In the genomic region with DNA sequence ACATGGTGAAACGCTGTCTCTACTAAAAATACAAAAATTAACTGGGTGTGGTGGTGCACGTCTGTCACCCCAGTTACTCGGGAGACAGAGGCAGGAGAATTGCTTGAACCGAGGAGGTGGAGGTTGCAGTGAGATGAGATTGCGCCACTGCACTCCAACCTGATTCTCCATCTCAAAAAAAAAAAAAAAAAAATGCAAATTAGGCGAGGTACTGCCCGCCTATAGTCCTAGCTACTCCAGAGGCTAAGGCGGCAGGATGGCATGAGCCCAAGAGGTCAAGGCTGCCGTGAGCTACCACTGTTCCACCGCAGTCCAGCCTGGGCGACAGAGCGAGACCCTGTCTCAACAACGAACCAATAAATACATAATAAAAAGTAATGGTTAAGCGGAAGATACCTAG, we compare ENCODE assay signal across 7 cellular contexts. TPM values are rescaled to one million over a fixed set of nuclear protein-coding genes. Genes with fewer than 3 reads are reported as not detected.
DNase-seq lines count a peak whose midpoint lies in the region; ATAC-seq, FAIRE-seq and TF ChIP-seq lines count a peak whose summit lies in the region.

No MANE protein-coding gene starts in this region.

- peaks cover 2 to 11% (median 6%) of the 10 kb centered on the region in 4 experiments; a peak in 6 of 7 replicates for H3K4me1 ChIP-seq in H1 (replicated peaks in 1 of 4; ENCODE audit: control insufficient read depth in 3 of 4, insufficient read depth in 4 of 4, low read length in 3 of 4)
- H3K4me1 ChIP-seq in pancreas, result peaks cover 24 to 41% (median 32%) of the 10 kb centered on the region in 3 donors

- no peak for TF ChIP-seq POLR2A in H1 (IDR thresholded peaks at IDR 0.05; ENCODE audit: control extremely low read depth in 1 of 2, low read depth in 2 of 2, low read length in 2 of 2)

- H3K4me3 ChIP-seq in GM12865 (ENCODE audit: low read depth, low read length) (peak overlapping the region; percentile 59), H1 (ENCODE audit: extremely low read depth in 1 of 4, insufficient read depth in 2 of 4, low read depth in 3 of 4, low read length in 4 of 4) (peak overlapping the region in 3 of 4 experiments; percentile 67 to 97 (median 90); a peak in 4 of 8 replicates), pancreas (peak overlapping the region in 3 of 4 donors; percentile 82 to 100 (median 97))

- peaks cover 34 to 45% of the 10 kb centered on the region in 2 experiments for H3K79me2 ChIP-seq in H1 (ENCODE audit: control insufficient read depth in 1 of 2, insufficient read depth in 2 of 2, low read length in 2 of 2)

- H3K56ac ChIP-seq in H1 (replicated peaks; ENCODE audit: insufficient read length, low read depth, low read length), result no peak overlapping the region

- no peak overlapping the region for H2BK120ac ChIP-seq in H1 (replicated peaks; ENCODE audit: low read depth, low read length)

- H2BK12ac ChIP-seq in H1 (ENCODE audit: low read depth, low read length), result no peak overlapping the region

- H3K4me2 ChIP-seq in H1 (ENCODE audit: insufficient read depth in 1 of 2, low read depth in 2 of 2, low read length in 2 of 2), result peak overlapping the region; percentile 65 to 88

- H2AFZ ChIP-seq in H1 (ENCODE audit: low read length), result no peak overlapping the region

- no peak overlapping the region for H4K5ac ChIP-seq in H1 (ENCODE audit: insufficient read length, low read depth, low read length)

- WGBS in H1 (ENCODE audit: extremely low coverage in 1 of 2, insufficient coverage in 1 of 2, insufficient read length in 1 of 2, insufficient replicate concordance in 2 of 2, low coverage in 1 of 2, low lambda C conversion rate in 2 of 2, missing lambda C conversion rate in 1 of 2), 2 experiments, result 74% methylated on average over 13 of the region's 14 CpGs; no CpG with 5 or more reads in 1 of the 2 experiments
- WGBS in pancreas, 2 donors, result 24 to 25% methylated on average over 14 of the region's 14 CpGs

- TF ChIP-seq EP300 in H1 (IDR thresholded peaks at IDR 0.05; ENCODE audit: borderline replicate concordance in 1 of 2, low read depth in 2 of 2, low read length in 2 of 2), result no peak

- H2BK20ac ChIP-seq in H1 (ENCODE audit: low read length), result no peak overlapping the region

- H3K27me3 ChIP-seq in H1 (replicated peaks in 1 of 4; ENCODE audit: control insufficient read depth in 3 of 4, extremely low read depth in 1 of 4, insufficient read depth in 3 of 4, low read length in 3 of 4), result no peaks in the 10 kb centered on the region
- H3K27me3 ChIP-seq in pancreas, result no peaks in the 10 kb centered on the region

- TF ChIP-seq CTCF in GM12865 (IDR thresholded peaks at IDR 0.05; ENCODE audit: insufficient read depth, low read depth, low read length, missing control alignments), result no peak
- no peak for TF ChIP-seq CTCF in H1 (IDR thresholded peaks at IDR 0.05; ENCODE audit: control extremely low read depth in 1 of 3, insufficient read depth in 1 of 3, low read depth in 1 of 3, low read length in 3 of 3)
- no peak for TF ChIP-seq CTCF in pancreas (IDR thresholded peaks at IDR 0.05)

- ATAC-seq in pancreas (peak; percentile 9 to 28 (median 18)), sciatic nerve (no peak)

- H3K27ac ChIP-seq in H1 (ENCODE audit: low read depth, low read length) (no peak overlapping the region), pancreas (peak overlapping the region in 3 of 4 donors; percentile 87 to 92 (median 91))

- no peaks in the 10 kb centered on the region for H3K79me1 ChIP-seq in H1 (ENCODE audit: low read depth, low read length)

- no peak overlapping the region for H2AK5ac ChIP-seq in H1 (ENCODE audit: low read depth, low read length)

- TF ChIP-seq RAD21 in H1 (IDR thresholded peaks at IDR 0.05 in 1 of 2, conservative IDR thresholded peaks at IDR 0.05 in 1 of 2; ENCODE audit: low read depth in 2 of 2, low read length in 2 of 2), result no peak

- H4K20me1 ChIP-seq in H1 (replicated peaks in 1 of 2; ENCODE audit: control insufficient read depth in 1 of 2, insufficient read depth in 2 of 2, low read length in 2 of 2), result peaks cover 5 to 9% of the 10 kb centered on the region in 2 experiments

- H3K23me2 ChIP-seq in H1 (ENCODE audit: low read depth, low read length), result peaks cover 1% of the 10 kb centered on the region; the same call in 1 of the 2 replicates

- H3K4ac ChIP-seq in H1 (replicated peaks; ENCODE audit: insufficient read length, low read depth, low read length), result no peak overlapping the region

- no peak overlapping the region for H2BK5ac ChIP-seq in H1 (ENCODE audit: low read depth, low read length)

- 0 out of 2 replicates have a peak overlapping the region, but pooled peaks have one; percentile 40 for H3K18ac ChIP-seq in H1 (ENCODE audit: extremely low read depth, low read length)

- peak overlapping the region; percentile 70 for H4K91ac ChIP-seq in H1 (replicated peaks; ENCODE audit: insufficient read length, low read length)

- peak; percentile 54 for DNase-seq in GM12865 (ENCODE audit: low read depth)
- peak; percentile 14 for DNase-seq in NCI-H774 (lab: John Stamatoyannopoulos, UW)
- no peak for DNase-seq in H1 (ENCODE audit: low read depth in 1 of 2, low spot score in 2 of 2)
- DNase-seq in pancreas, result peak in 3 of 6 donors; percentile 30 to 38 (median 33)
- DNase-seq in NCI-H1092 treated with DMSO at 0.1 percent for 48 hours (lab: John Stamatoyannopoulos, UW), result no peak
- DNase-seq in activated effector memory CD4-positive, alpha-beta T cell treated with anti-CD3 and anti-CD28 coated beads, Interleukin-2, amount 50 U/mL, for 16 hours, result no peak
- DNase-seq in sciatic nerve (ENCODE audit: low spot score), result no peak

- no peak overlapping the region for H3K14ac ChIP-seq in H1 (ENCODE audit: insufficient read length)

- FAIRE-seq in H1 (lab: Jason Lieb, UNC) (no peak), pancreas (lab: Jason Lieb, UNC) (no peak)

- CTCF ChIA-PET in H1 (lab: Charles Lee; ENCODE audit: partially characterized antibody), result interaction anchor here (0.6 to 3.0 kb wide), 4 partner anchors 8 to 358 kb away, joined by 3 to 10 read pairs (median 4); no protein-coding TSS in a partner anchor

- H2BK15ac ChIP-seq in H1 (ENCODE audit: low read length), result no peak overlapping the region

- intact Hi-C loops in pancreas (cut with DNase I) (loop anchor here in 1 of 3 donors (10.0 kb wide), 1 partner anchor 108 kb away; no protein-coding TSS in a partner anchor), sciatic nerve (cut with DNase I) (no loop called here)

- H3K9ac ChIP-seq in H1 (replicated peaks in 1 of 4; ENCODE audit: extremely low read depth in 1 of 4, low read depth in 3 of 4, low read length in 3 of 4), result no peak overlapping the region

- no peak overlapping the region; the same call in 1 of the 2 replicates for H4K8ac ChIP-seq in H1 (ENCODE audit: extremely low read depth, insufficient read depth, low read length)

- peaks cover 0 to 9% (median 0%) of the 10 kb centered on the region in 4 experiments; a peak in 3 of 8 replicates for H3K36me3 ChIP-seq in H1 (ENCODE audit: control insufficient read depth in 2 of 4, insufficient read depth in 4 of 4, low read length in 3 of 4)
- H3K36me3 ChIP-seq in pancreas, result no peaks in the 10 kb centered on the region

- H3K23ac ChIP-seq in H1 (ENCODE audit: insufficient read length), result no peak overlapping the region

- H3K9me3 ChIP-seq in H1 (ENCODE audit: insufficient read depth in 2 of 2, low read depth in 1 of 2, low read length in 1 of 2) (no peaks in the 10 kb centered on the region), pancreas (no peaks in the 10 kb centered on the region)

- POLR2A ChIA-PET in H1 (lab: Charles Lee; ENCODE audit: partially characterized antibody), result interaction anchor here (1.1 to 8.2 kb wide), 10 partner anchors 8 to 280 kb away, joined by 3 to 65 read pairs (median 15); partner anchors contain the start of gene LIMK1

TF ChIP-seq in H1, 55 proteins besides CTCF, POLR2A, EP300 and RAD21:
- TF ChIP-seq SIX5 (IDR thresholded peaks at IDR 0.05; ENCODE audit: low read depth, low read length), result no peak
- TF ChIP-seq CEBPB (IDR thresholded peaks at IDR 0.05; ENCODE audit: low read depth, low read length), result peak; percentile 41; the same call in 1 of the 2 replicates

RNA-seq across cellular contexts. Expression of gene EIF4H, which starts 1.1 kb away (rescaled TPM):
- total RNA-seq in H1 (2021; fragmentation: NEBNext Ultra II Directional; extraction: Animal tissue kit (Norgen Biotek cat#: 25700)), result 359 and 382 TPM in 2 replicates
- polyA plus RNA-seq in H1 (2011; rRNA removed) (323 and 414 TPM in 2 replicates), pancreas (100 to 1,000 TPM in 1 of 2 donors, 10 to 100 TPM in 1; 73.0 to 107 TPM)
- 380 TPM for polyA plus RNA-seq in H1 (2011; cell fraction: cytosol; rRNA removed)
- 274 TPM for polyA plus RNA-seq in H1 (2011; cell fraction: nucleus; rRNA removed)
- polyA plus RNA-seq in H1 (2012, experiment 1 of 2), result 322 to 343 TPM (median 323 TPM) in 4 replicates
- polyA plus RNA-seq in H1 (2012, experiment 2 of 2), result 162 TPM
- polyA plus RNA-seq in H1 (2013, experiment 1 of 2), result 194 TPM
- polyA plus RNA-seq in H1 (2013, experiment 2 of 2), result 197 TPM
- 210 and 212 TPM in 2 replicates for polyA minus RNA-seq in H1 (2011; rRNA and poly(A)+ RNA removed)
- 180 TPM for polyA minus RNA-seq in H1 (2011; cell fraction: cytosol; rRNA and poly(A)+ RNA removed)
- 113 TPM for polyA minus RNA-seq in H1 (2011; cell fraction: nucleus; rRNA and poly(A)+ RNA removed)
- total RNA-seq in pancreas (100 to 1,000 TPM; 128 to 195 (median 135) TPM), sciatic nerve (213 TPM)

RNA-seq across cellular contexts. Expression of gene LAT2, which starts 36.7 kb away (rescaled TPM):
- 0.19 and 0.63 TPM in 2 replicates for total RNA-seq in H1 (2021; fragmentation: NEBNext Ultra II Directional; extraction: Animal tissue kit (Norgen Biotek cat#: 25700))
- polyA plus RNA-seq in H1 (2011; rRNA removed) (0.20 and 0.23 TPM in 2 replicates), pancreas (10 to 100 TPM in 1 of 2 donors, 1 to 10 TPM in 1; 4.6 to 17.5 TPM)
- 0.40 TPM for polyA plus RNA-seq in H1 (2011; cell fraction: cytosol; rRNA removed)
- polyA plus RNA-seq in H1 (2011; cell fraction: nucleus; rRNA removed), result 0.56 TPM
- polyA plus RNA-seq in H1 (2012, experiment 1 of 2), result 1.1 to 1.5 TPM (median 1.2 TPM) in 4 replicates
- polyA plus RNA-seq in H1 (2012, experiment 2 of 2), result 0.72 TPM
- 0.26 TPM for polyA plus RNA-seq in H1 (2013, experiment 1 of 2)
- 0.18 TPM for polyA plus RNA-seq in H1 (2013, experiment 2 of 2)
- 0.06 TPM in 1 of 2 replicates, not detected in the other for polyA minus RNA-seq in H1 (2011; rRNA and poly(A)+ RNA removed)
- not detected for polyA minus RNA-seq in H1 (2011; cell fraction: cytosol; rRNA and poly(A)+ RNA removed)
- 0.70 TPM for polyA minus RNA-seq in H1 (2011; cell fraction: nucleus; rRNA and poly(A)+ RNA removed)
- total RNA-seq in pancreas (10 to 100 TPM in 1 of 6 donors, 1 to 10 TPM in 4, under 1 TPM in 1; 0.65 to 14.3 (median 2.7) TPM), sciatic nerve (12.5 TPM)

Comparison
In these comparisons a context has a peak if more than half of its experiments do, and no peak if none do; other contexts are left out.
1. DNase-seq: peak in GM12865 (single experiment) and NCI-H774 (single experiment); none in H1 (0 of 2), NCI-H1092 treated with DMSO at 0.1 percent for 48 hours (single experiment), activated effector memory CD4-positive, alpha-beta T cell treated with anti-CD3 and anti-CD28 coated beads, Interleukin-2, amount 50 U/mL, for 16 hours (single experiment) and sciatic nerve (single experiment).
2. Peak in every context shown above with its lines, with median percentiles within 50 percentile points of each other: H3K4me3 ChIP-seq.